ENCODE assay signal across 3 cellular contexts in the genomic region with DNA sequence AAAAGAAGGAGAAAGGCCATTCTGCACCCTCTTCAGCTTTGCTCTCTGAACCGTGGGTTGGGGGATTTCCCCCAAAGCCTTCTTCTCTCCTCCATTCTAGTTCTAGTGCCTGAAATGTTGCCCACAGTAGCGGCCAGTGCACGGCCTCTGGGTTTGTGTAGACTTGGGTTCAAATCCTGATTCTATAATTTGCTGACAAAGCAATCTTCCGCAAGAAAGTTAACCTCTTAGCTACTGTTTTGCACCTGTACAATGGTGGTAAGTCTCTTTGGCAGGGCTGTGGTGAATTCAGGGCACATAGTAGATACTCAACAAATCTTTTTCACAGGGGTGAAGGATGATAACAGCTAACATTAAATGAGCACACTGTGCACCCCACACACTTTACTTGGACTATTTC.
A peak's percentile ranks its signal among the peaks of the same experiment; 100 is the strongest.
TF ChIP-seq lines count a peak whose summit lies in the region.

No MANE protein-coding gene starts in this region.

TF ChIP-seq in A549, 52 proteins besides CTCF, POLR2A, EP300 and RAD21:
- TF ChIP-seq FOXS1 (CRISPR knock-in tag; IDR thresholded peaks at IDR 0.05) (no peak), MAFK (IDR thresholded peaks at IDR 0.05; ENCODE audit: partially characterized antibody) (peak; percentile 97)

TF ChIP-seq in IMR-90, 13 proteins besides CTCF, POLR2A, EP300 and RAD21:
- TF ChIP-seq NFE2L2 (IDR thresholded peaks at IDR 0.05; ENCODE audit: low read depth, low read length) (no peak), RCOR1 (IDR thresholded peaks at IDR 0.05; ENCODE audit: insufficient replicate concordance, low read length) (no peak), MAFK (IDR thresholded peaks at IDR 0.05; ENCODE audit: low read depth, low read length) (peak; percentile 96), MXI1 (IDR thresholded peaks at IDR 0.05; ENCODE audit: borderline replicate concordance, low read depth, low read length) (no peak), FOS (IDR thresholded peaks at IDR 0.05; ENCODE audit: low read depth, low read length) (no peak)
- TF ChIP-seq, protein P1, sequence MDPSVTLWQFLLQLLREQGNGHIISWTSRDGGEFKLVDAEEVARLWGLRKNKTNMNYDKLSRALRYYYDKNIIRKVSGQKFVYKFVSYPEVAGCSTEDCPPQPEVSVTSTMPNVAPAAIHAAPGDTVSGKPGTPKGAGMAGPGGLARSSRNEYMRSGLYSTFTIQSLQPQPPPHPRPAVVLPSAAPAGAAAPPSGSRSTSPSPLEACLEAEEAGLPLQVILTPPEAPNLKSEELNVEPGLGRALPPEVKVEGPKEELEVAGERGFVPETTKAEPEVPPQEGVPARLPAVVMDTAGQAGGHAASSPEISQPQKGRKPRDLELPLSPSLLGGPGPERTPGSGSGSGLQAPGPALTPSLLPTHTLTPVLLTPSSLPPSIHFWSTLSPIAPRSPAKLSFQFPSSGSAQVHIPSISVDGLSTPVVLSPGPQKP (IDR thresholded peaks at IDR 0.05; ENCODE audit: borderline replicate concordance, low read depth, low read length): no peak

TF ChIP-seq in H1, 55 proteins besides CTCF, POLR2A, EP300 and RAD21:
- TF ChIP-seq TCF12 (IDR thresholded peaks at IDR 0.05; ENCODE audit: low read depth, low read length) (no peak), MAFK (IDR thresholded peaks at IDR 0.05; ENCODE audit: low read depth, low read length) (peak; percentile 78), BACH1 (IDR thresholded peaks at IDR 0.05; ENCODE audit: low read length) (no peak), SUZ12 (IDR thresholded peaks at IDR 0.05; ENCODE audit: low read length) (no peak), SIRT6 (IDR thresholded peaks at IDR 0.05; ENCODE audit: low read length) (no peak)
- TF ChIP-seq, protein P2, sequence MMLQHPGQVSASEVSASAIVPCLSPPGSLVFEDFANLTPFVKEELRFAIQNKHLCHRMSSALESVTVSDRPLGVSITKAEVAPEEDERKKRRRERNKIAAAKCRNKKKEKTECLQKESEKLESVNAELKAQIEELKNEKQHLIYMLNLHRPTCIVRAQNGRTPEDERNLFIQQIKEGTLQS (IDR thresholded peaks at IDR 0.05; ENCODE audit: insufficient read depth, low read depth, low read length): no peak
TF ChIP-seq in H1: peak in this region for 1.
